ENCODE assay signal across 19 cellular contexts in genomic region chr9:86638109-86638508, GRCh38.
DNase-seq lines count a peak whose midpoint lies in the region; ATAC-seq and TF ChIP-seq lines count a peak whose summit lies in the region.
"Had no signal": no experiment of that assay in that cellular context is flagged by ENCODE, and none has a peak within 500 bp of the region (broad histone marks: within the 10 kb centered on the region; RNA-seq: fewer than 3 reads in every experiment).

No MANE protein-coding gene starts in this region.

- no peak overlapping the region for H3K56ac ChIP-seq in IMR-90 (ENCODE audit: extremely low read depth, insufficient read depth, low read length)

- CTCF ChIA-PET in A673 (lab: Charles Lee) (no interaction called here), IMR-90 (lab: Yijun Ruan, JAX) (interaction anchor here (0.6 to 1.6 kb wide), 10 partner anchors 9 to 307 kb away, joined by 3 to 7 read pairs (median 3); no protein-coding TSS in a partner anchor)

- H3K4me3 ChIP-seq in A673 (ENCODE audit: low read depth, low read length, poor library complexity, severe bottlenecking), result no peak overlapping the region
- H3K4me3 ChIP-seq in IMR-90 (ENCODE audit: insufficient read depth, low read depth, low read length), result no peak overlapping the region
- no peak overlapping the region for H3K4me3 ChIP-seq in neural progenitor cell
- H3K4me3 ChIP-seq: BLaER1 treated with 17β-estradiol and CSF1 and Interleukin-3, amounts not matched to agents 10 nM and 100 nM; GM23248 had no signal

- H3F3A ChIP-seq in neural progenitor cell (ENCODE audit: low read depth), result peaks cover 13% of the 10 kb centered on the region

- no peak overlapping the region for H3K4ac ChIP-seq in IMR-90 (ENCODE audit: low read depth, low read length)

- H2BK5ac ChIP-seq in IMR-90 (ENCODE audit: low read depth, low read length, poor library complexity, severe bottlenecking), result no peak overlapping the region

- no peak overlapping the region for H2AK5ac ChIP-seq in IMR-90 (ENCODE audit: low read depth, low read length)

- no peak overlapping the region for H4K5ac ChIP-seq in IMR-90 (ENCODE audit: low read depth, low read length)

- H2AFZ ChIP-seq in IMR-90 (replicated peaks; ENCODE audit: low read length, poor library complexity), result no peak overlapping the region
- H2AFZ ChIP-seq in neural progenitor cell (replicated peaks), result no peak overlapping the region
- H2AFZ ChIP-seq: GM23248 had no signal

- no peak overlapping the region for H3K14ac ChIP-seq in IMR-90 (replicated peaks; ENCODE audit: low read depth, low read length)

- no peaks in the 10 kb centered on the region for H3K27me3 ChIP-seq in A673 (replicated peaks; ENCODE audit: insufficient read depth, low read depth, low read length, poor library complexity)
- H3K27me3 ChIP-seq in IMR-90 (ENCODE audit: control insufficient read depth, insufficient read depth, low read length), result 0 out of 2 replicates have a peak, but pooled peaks cover 2% of the 10 kb centered on the region
- no peaks in the 10 kb centered on the region for H3K27me3 ChIP-seq in neural progenitor cell
- H3K27me3 ChIP-seq: BE2C; BLaER1 treated with 17β-estradiol and CSF1 and Interleukin-3, amounts not matched to agents 10 nM and 100 nM had no signal

- TF ChIP-seq CTCF in A673 (conservative IDR thresholded peaks at IDR 0.05; ENCODE audit: low read depth, low read length), result no peak
- TF ChIP-seq CTCF in IMR-90 (conservative IDR thresholded peaks at IDR 0.05; ENCODE audit: low read depth, low read length), result no peak
- no peak for TF ChIP-seq CTCF in neural progenitor cell (IDR thresholded peaks at IDR 0.05)

- H3K36me3 ChIP-seq in A673 (ENCODE audit: insufficient read depth, low read length, poor library complexity, severe bottlenecking) (no peaks in the 10 kb centered on the region), IMR-90 (ENCODE audit: control insufficient read depth, insufficient read depth, low read length) (no peaks in the 10 kb centered on the region), neural progenitor cell (no peaks in the 10 kb centered on the region)
- H3K36me3 ChIP-seq: BE2C; BLaER1 treated with 17β-estradiol and CSF1 and Interleukin-3, amounts not matched to agents 10 nM and 100 nM had no signal

- no peaks in the 10 kb centered on the region for H3K79me2 ChIP-seq in neural progenitor cell (ENCODE audit: low read depth)

- no peaks in the 10 kb centered on the region for H3K36me3 Mint-ChIP-seq in neural progenitor cell
- H3K36me3 Mint-ChIP-seq: CD14-positive monocyte; CD8-positive, alpha-beta memory T cell had no signal

- H3K4me3 Mint-ChIP-seq in neural progenitor cell, result peak overlapping the region; percentile 3
- H3K4me3 Mint-ChIP-seq: CD4-positive, alpha-beta T cell; CD8-positive, alpha-beta memory T cell; H9 had no signal

- dilution Hi-C loops in IMR-90 (cut with HindIII; ENCODE audit: low sequenced_read_pairs, unreplicated experiment), result no loop called here

- no peaks in the 10 kb centered on the region for H3K79me1 ChIP-seq in IMR-90 (ENCODE audit: low read depth in 1 of 2, low read length in 2 of 2)

- H2BK120ac ChIP-seq in IMR-90 (ENCODE audit: low read depth, low read length), result no peak overlapping the region

- in situ Hi-C loops in IMR-90 (cut with MboI; ENCODE audit: low sequenced_read_pairs), result loop anchor here (10.0 to 25.0 kb wide), 2 partner anchors 299 to 687 kb away; partner anchors contain the start of gene GAS1

- TF ChIP-seq POLR2A in IMR-90 (IDR thresholded peaks at IDR 0.05; ENCODE audit: low read depth, low read length), result no peak

- no peak overlapping the region for H3K18ac ChIP-seq in IMR-90 (ENCODE audit: low read depth, low read length)

- no peak overlapping the region for H3K4me2 ChIP-seq in IMR-90 (ENCODE audit: low read depth, low read length)
- H3K4me2 ChIP-seq in neural progenitor cell, result no peak overlapping the region
- H3K4me2 ChIP-seq: BLaER1 treated with 17β-estradiol and CSF1 and Interleukin-3, amounts not matched to agents 10 nM and 100 nM had no signal

- peaks cover 11% of the 10 kb centered on the region for H3K27me3 Mint-ChIP-seq in neural progenitor cell (ENCODE audit: insufficient read depth, low read depth)

- no peak overlapping the region for H3K9ac ChIP-seq in IMR-90 (ENCODE audit: low read depth, low read length)
- no peak overlapping the region for H3K9ac ChIP-seq in neural progenitor cell
- H3K9ac ChIP-seq: BLaER1 treated with 17β-estradiol and CSF1 and Interleukin-3, amounts not matched to agents 10 nM and 100 nM; GM23248 had no signal

- no TSS peak for BruUV-seq in A673 (replicated peaks; lab: Mats Ljungman, UMichigan)
- BruUV-seq in IMR-90 (replicated peaks; lab: Mats Ljungman, UMichigan), result no TSS peak

- no peaks in the 10 kb centered on the region for H4K20me1 ChIP-seq in IMR-90 (ENCODE audit: insufficient read depth, low read length)
- no peaks in the 10 kb centered on the region for H4K20me1 ChIP-seq in neural progenitor cell (ENCODE audit: low read depth)
- H4K20me1 ChIP-seq: BLaER1 treated with 17β-estradiol and CSF1 and Interleukin-3, amounts not matched to agents 10 nM and 100 nM had no signal

- TF ChIP-seq RAD21 in IMR-90 (IDR thresholded peaks at IDR 0.05; ENCODE audit: low read length), result no peak

- H3K27ac ChIP-seq in A673 (ENCODE audit: low read depth, low read length, poor library complexity, severe bottlenecking) (peak overlapping the region; percentile 22), IMR-90 (ENCODE audit: insufficient read depth, low read length) (no peak overlapping the region), neural progenitor cell (no peak overlapping the region)
- H3K27ac ChIP-seq: 22Rv1; BLaER1 treated with 17β-estradiol and CSF1 and Interleukin-3, amounts not matched to agents 10 nM and 100 nM; GM23248 had no signal

- POLR2A ChIA-PET in A673 (lab: Charles Lee; ENCODE audit: low non-redundant PET), result no interaction called here
- POLR2A ChIA-PET in IMR-90 (lab: Charles Lee; ENCODE audit: unreplicated experiment), result no interaction called here

- H2BK20ac ChIP-seq in IMR-90 (ENCODE audit: low read depth, low read length), result no peak overlapping the region

- intact Hi-C loops in A673 (cut with micrococcal nuclease; ENCODE audit: unreplicated experiment) (no loop called here), IMR-90 (cut with micrococcal nuclease) (no loop called here)

- H3K4me1 ChIP-seq in A673 (ENCODE audit: insufficient read depth, low read length, poor library complexity, severe bottlenecking) (peaks cover 56% of the 10 kb centered on the region), IMR-90 (ENCODE audit: control insufficient read depth, insufficient read depth, low read length) (no peaks in the 10 kb centered on the region; the same call in 1 of the 2 replicates), neural progenitor cell (peaks cover 28% of the 10 kb centered on the region)
- H3K4me1 ChIP-seq: BE2C; BLaER1 treated with 17β-estradiol and CSF1 and Interleukin-3, amounts not matched to agents 10 nM and 100 nM had no signal

- peaks cover 59% of the 10 kb centered on the region for H3K4me1 Mint-ChIP-seq in neural progenitor cell
- H3K4me1 Mint-ChIP-seq: CD14-positive monocyte; CD8-positive, alpha-beta memory T cell had no signal

- H4K91ac ChIP-seq in IMR-90 (ENCODE audit: insufficient read depth, low read depth, low read length), result no peak overlapping the region

- peaks cover 8% of the 10 kb centered on the region for H3K9me3 Mint-ChIP-seq in neural progenitor cell
- H3K9me3 Mint-ChIP-seq: CD14-positive monocyte; CD4-positive, alpha-beta T cell; CD8-positive, alpha-beta memory T cell had no signal

- H2BK15ac ChIP-seq in IMR-90 (ENCODE audit: low read depth, low read length), result peak overlapping the region; percentile 12; the same call in 1 of the 3 replicates

- H3K9me1 ChIP-seq in IMR-90 (ENCODE audit: insufficient read depth, low read length), result no peaks in the 10 kb centered on the region

- no peak overlapping the region for H3K23ac ChIP-seq in IMR-90 (ENCODE audit: low read depth, low read length)

- no peak overlapping the region for H2AK9ac ChIP-seq in IMR-90 (replicated peaks; ENCODE audit: low read depth, low read length, poor library complexity)

- no peaks in the 10 kb centered on the region for H3K9me3 ChIP-seq in A673 (ENCODE audit: low read depth, low read length, poor library complexity, severe bottlenecking)
- H3K9me3 ChIP-seq in IMR-90 (ENCODE audit: control insufficient read depth, insufficient read depth, low read length), result peaks cover 4% of the 10 kb centered on the region; the same call in 1 of the 2 replicates
- no peaks in the 10 kb centered on the region for H3K9me3 ChIP-seq in neural progenitor cell (ENCODE audit: low read depth)
- H3K9me3 ChIP-seq: BE2C had no signal

- no CpG with 5 or more reads among the region's 1 CpG for WGBS in IMR-90 (ENCODE audit: extremely low coverage in 2 of 2, insufficient read length in 1 of 2), 2 experiments

- DNase-seq in A673 (ENCODE audit: low spot score) (no peak), IMR-90 (no peak), islet precursor cell (peak; percentile 57), neural progenitor cell (ENCODE audit: low spot score) (peak; percentile 56), NCI-H1048 (lab: John Stamatoyannopoulos, UW) (no peak), EL (no peak)
- DNase-seq: AML-193; CD4-positive, alpha-beta T cell; CD8-positive, alpha-beta memory T cell; DMS 273 treated with DMSO at 0.1 percent for 48 hours; DMS79 had no signal

- ATAC-seq in IMR-90 (ENCODE audit: low read depth) (no peak), HG02852 (IDR thresholded peaks at IDR 0.05; ENCODE audit: unreplicated experiment) (no peak), GM18517 (IDR thresholded peaks at IDR 0.05; ENCODE audit: unreplicated experiment) (no peak)

- H4K8ac ChIP-seq in IMR-90 (ENCODE audit: low read depth in 2 of 2, low read length in 2 of 2), result no peak overlapping the region

- H3K27ac Mint-ChIP-seq in neural progenitor cell, result no peak overlapping the region
- H3K27ac Mint-ChIP-seq: CD4-positive, alpha-beta T cell; CD8-positive, alpha-beta memory T cell; H9 had no signal

TF ChIP-seq in IMR-90, 13 proteins besides CTCF, POLR2A, EP300 and RAD21 (continues in another document):
- no peak for TF ChIP-seq CEBPB (IDR thresholded peaks at IDR 0.05; ENCODE audit: low read depth, low read length)
- TF ChIP-seq USF2 (IDR thresholded peaks at IDR 0.05; ENCODE audit: low read depth, low read length), result no peak
- no peak for TF ChIP-seq SMC3 (IDR thresholded peaks at IDR 0.05; ENCODE audit: low read depth, low read length)
- TF ChIP-seq CHD1 (IDR thresholded peaks at IDR 0.05; ENCODE audit: low read depth, low read length), result no peak
- no peak for TF ChIP-seq MAZ (IDR thresholded peaks at IDR 0.05; ENCODE audit: borderline replicate concordance, low read depth, low read length)
- no peak for TF ChIP-seq RCOR1 (IDR thresholded peaks at IDR 0.05; ENCODE audit: insufficient replicate concordance, low read length)
- TF ChIP-seq NFE2L2 (IDR thresholded peaks at IDR 0.05; ENCODE audit: low read depth, low read length), result no peak

Comparison
In these comparisons a context has a peak if more than half of its experiments do, and no peak if none do; other contexts are left out.
1. DNase-seq: peak in islet precursor cell (single experiment) and neural progenitor cell (single experiment); none in A673 (single experiment), IMR-90 (single experiment), NCI-H1048 (single experiment) and EL (single experiment).